18 cellular contexts compared by ENCODE assay signal in the genomic region with DNA sequence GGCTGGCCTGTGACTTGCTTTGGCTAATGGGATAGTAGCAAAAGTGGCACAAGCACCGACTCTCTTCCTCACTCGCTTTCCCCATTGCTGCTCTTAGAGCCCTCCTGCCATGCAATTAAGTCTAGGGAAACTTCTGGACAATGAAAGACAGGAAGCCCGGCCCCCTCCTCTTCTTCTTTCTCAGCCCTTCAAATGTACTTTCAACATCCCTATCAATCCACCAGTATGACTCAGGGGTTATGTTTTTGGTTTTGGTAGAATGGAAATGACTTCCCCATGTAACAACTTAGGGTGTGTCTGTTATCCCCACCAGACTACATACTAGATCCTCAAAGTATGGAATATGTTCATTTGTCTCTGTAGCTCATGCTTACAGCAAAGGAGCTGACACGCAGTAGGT.
"Had no signal": no experiment of that assay in that cellular context is flagged by ENCODE, and none has a peak within 500 bp of the region (broad histone marks: within the 10 kb centered on the region; RNA-seq: fewer than 3 reads in every experiment).

No MANE protein-coding gene starts in this region.

- H3K4me1 ChIP-seq: body of pancreas, gastrocnemius medialis had no signal

- H3K27me3 ChIP-seq: body of pancreas, gastrocnemius medialis had no signal

- H3K27ac Mint-ChIP-seq: activated B cell treated with CpG ODN at 0.5 μM for 24 hours; activated CD4-positive, alpha-beta T cell treated with anti-CD3 and anti-CD28 coated beads, Interleukin-2, amount 10 ng/mL, durations not matched to agents 24 days and 14 days; activated naive CD8-positive, alpha-beta T cell treated with anti-CD3 and anti-CD28 coated beads for 36 hours; nephron progenitor cell; T-helper 2 cell treated with Interferon-gamma antibody and Interleukin-4, amounts not matched to agents 5 μg/mL and 100 μg/mL, for 36 hours had no signal

- DNase-seq: activated B cell treated with CpG ODN at 0.5 μM for 24 hours; activated CD4-positive, alpha-beta T cell treated with anti-CD3 and anti-CD28 coated beads, Interleukin-2, amount 10 ng/mL, durations not matched to agents 24 days and 14 days; activated CD8-positive, alpha-beta memory T cell treated with anti-CD3 and anti-CD28 coated beads, Interleukin-2, amount 50 U/mL, for 4 hours; activated gamma-delta T cell treated with Interleukin-2 at 50 U/mL for 16 hours; activated naive CD8-positive, alpha-beta T cell treated with anti-CD3 and anti-CD28 coated beads for 36 hours; activated T-cell treated with anti-CD3 and anti-CD28 coated beads, Interleukin-2, amount 50 U/mL, for 48 hours; amygdala; body of pancreas; dorsolateral prefrontal cortex; erythroblast; gastrocnemius medialis; kidney; left lung; midbrain; nephron progenitor cell; occipital lobe; stimulated activated naive CD4-positive, alpha-beta T cell had no signal

- H3K9me3 ChIP-seq: body of pancreas, gastrocnemius medialis, left lung had no signal

- ATAC-seq: body of pancreas, gastrocnemius medialis, left lung had no signal

- H3K4me3 Mint-ChIP-seq: activated B cell treated with CpG ODN at 0.5 μM for 24 hours; activated CD4-positive, alpha-beta T cell treated with anti-CD3 and anti-CD28 coated beads, Interleukin-2, amount 10 ng/mL, durations not matched to agents 24 days and 14 days; activated naive CD8-positive, alpha-beta T cell treated with anti-CD3 and anti-CD28 coated beads for 36 hours; nephron progenitor cell; T-helper 2 cell treated with Interferon-gamma antibody and Interleukin-4, amounts not matched to agents 5 μg/mL and 100 μg/mL, for 36 hours had no signal

- H3K27ac ChIP-seq: body of pancreas, dorsolateral prefrontal cortex, gastrocnemius medialis, left lung had no signal

- H3K36me3 ChIP-seq: gastrocnemius medialis, left lung had no signal

- H3K4me3 ChIP-seq: body of pancreas, dorsolateral prefrontal cortex, gastrocnemius medialis, left lung had no signal
